Comparison of ENCODE assay signal across 8 cellular contexts in genomic region chr11:118198370-118198769, GRCh38. TPM values are rescaled to one million over a fixed set of nuclear protein-coding genes. Genes with fewer than 3 reads are reported as not detected.
DNase-seq lines count a peak whose midpoint lies in the region; ATAC-seq, FAIRE-seq and TF ChIP-seq lines count a peak whose summit lies in the region.

No MANE protein-coding gene starts in this region.

- FAIRE-seq in HTR-8/SVneo (lab: Jason Lieb, UNC): no peak

- H3K4me1 Mint-ChIP-seq in activated T-helper 17 cell treated with anti-CD3 and anti-CD28 coated beads, Interleukin-2, amount 50 U/mL, for 72 hours: peaks cover 12% of the 10 kb centered on the region

- H3K4me3 Mint-ChIP-seq in activated T-helper 17 cell treated with anti-CD3 and anti-CD28 coated beads, Interleukin-2, amount 50 U/mL, for 72 hours: no peak overlapping the region

- peak; percentile 18 for ATAC-seq in activated T-helper 17 cell treated with anti-CD3 and anti-CD28 coated beads, Interleukin-2, amount 50 U/mL, for 72 hours (replicated peaks)
- ATAC-seq in omental fat pad (ENCODE audit: low FRiP score): no peak

- no peaks in the 10 kb centered on the region for H3K9me3 Mint-ChIP-seq in activated T-helper 17 cell treated with anti-CD3 and anti-CD28 coated beads, Interleukin-2, amount 50 U/mL, for 72 hours

- peaks cover 60% of the 10 kb centered on the region for H3K36me3 Mint-ChIP-seq in activated T-helper 17 cell treated with anti-CD3 and anti-CD28 coated beads, Interleukin-2, amount 50 U/mL, for 72 hours (ENCODE audit: low read depth)

- peak overlapping the region; percentile 71 for H3K27ac Mint-ChIP-seq in activated T-helper 17 cell treated with anti-CD3 and anti-CD28 coated beads, Interleukin-2, amount 50 U/mL, for 72 hours

- no peak overlapping the region for H3K4me3 ChIP-seq in fibroblast of pulmonary artery (replicated peaks; ENCODE audit: low read depth, low read length)

- no peaks in the 10 kb centered on the region for H3K27me3 Mint-ChIP-seq in activated T-helper 17 cell treated with anti-CD3 and anti-CD28 coated beads, Interleukin-2, amount 50 U/mL, for 72 hours

- TF ChIP-seq CTCF in fibroblast of pulmonary artery (IDR thresholded peaks at IDR 0.05; ENCODE audit: low read length, missing control alignments): peak; percentile 92
- TF ChIP-seq CTCF in omental fat pad (IDR thresholded peaks at IDR 0.05): peak in 1 of 3 donors; percentile 62

- DNase-seq in COLO668 (lab: John Stamatoyannopoulos, UW; ENCODE audit: unreplicated experiment): peak; percentile 63
- DNase-seq in HTR-8/SVneo (ENCODE audit: insufficient read length, low spot score): peak; percentile 75
- peak; percentile 56 for DNase-seq in RPMI7951 (ENCODE audit: low read depth)
- DNase-seq in fibroblast of pulmonary artery (ENCODE audit: low read depth): peak; percentile 64
- DNase-seq in omental fat pad (ENCODE audit: low spot score): peak; percentile 63
- peak; percentile 81 for DNase-seq in superior temporal gyrus (ENCODE audit: extremely low spot score)
- no peak for DNase-seq in kidney glomerular epithelial cell (lab: John Stamatoyannopoulos, UW)

RNA-seq across cellular contexts. Expression of gene SCN2B, which starts 21.9 kb away (rescaled TPM):
- not detected in 2 replicates for total RNA-seq in RPMI7951 (2014; rRNA removed; shearing (Covaris generic))
- under 1 TPM in 1 of 2 donors, not detected in 1; 0.11 TPM for total RNA-seq in activated T-helper 17 cell treated with anti-CD3 and anti-CD28 coated beads, Interleukin-2, amount 50 U/mL, for 72 hours
- total RNA-seq in omental fat pad: under 1 TPM in 2 of 4 donors, not detected in 2; 0.28 to 0.47 TPM

RNA-seq across cellular contexts. Expression of gene JAML, which starts 26.4 kb away (rescaled TPM):
- not detected in 2 replicates for total RNA-seq in RPMI7951 (2014; rRNA removed; shearing (Covaris generic))
- total RNA-seq in activated T-helper 17 cell treated with anti-CD3 and anti-CD28 coated beads, Interleukin-2, amount 50 U/mL, for 72 hours: 100 to 1,000 TPM in 1 of 2 donors, 10 to 100 TPM in 1; 74.0 to 276 TPM
- total RNA-seq in omental fat pad: 10 to 100 TPM in 3 of 4 donors, 1 to 10 TPM in 1; 9.9 to 35.9 (median 13.7) TPM

RNA-seq across cellular contexts. Expression of gene SCN4B, which starts 45.7 kb away (rescaled TPM):
- total RNA-seq in RPMI7951 (2014; rRNA removed; shearing (Covaris generic)): 0.10 TPM in 1 of 2 replicates, not detected in the other
- total RNA-seq in activated T-helper 17 cell treated with anti-CD3 and anti-CD28 coated beads, Interleukin-2, amount 50 U/mL, for 72 hours: 1 to 10 TPM in 1 of 2 donors, under 1 TPM in 1; 0.09 to 3.3 TPM
- total RNA-seq in omental fat pad: 10 to 100 TPM in 1 of 4 donors, 1 to 10 TPM in 3; 1.1 to 10.2 (median 2.0) TPM

RNA-seq across cellular contexts. Expression of gene MPZL3, which starts 53.8 kb away (rescaled TPM):
- 0.68 and 0.72 TPM in 2 replicates for total RNA-seq in RPMI7951 (2014; rRNA removed; shearing (Covaris generic))
- total RNA-seq in activated T-helper 17 cell treated with anti-CD3 and anti-CD28 coated beads, Interleukin-2, amount 50 U/mL, for 72 hours: 100 to 1,000 TPM in 1 of 2 donors, 10 to 100 TPM in 1; 31.5 to 111 TPM
- 1 to 10 TPM; 1.3 to 2.5 (median 2.4) TPM for total RNA-seq in omental fat pad

Comparison
In these comparisons a context has a peak if more than half of its experiments do, and no peak if none do; other contexts are left out.
1. RNA of gene JAML, which starts 26.4 kb away (total RNA-seq): 74.0 to 276 TPM in activated T-helper 17 cell treated with anti-CD3 and anti-CD28 coated beads, Interleukin-2, amount 50 U/mL, for 72 hours and 9.9 to 35.9 TPM in omental fat pad; not detected in RPMI7951; every median in the first group is over 10 times any median in the second.